ENCODE assay signal across 15 cellular contexts in the genomic region with DNA sequence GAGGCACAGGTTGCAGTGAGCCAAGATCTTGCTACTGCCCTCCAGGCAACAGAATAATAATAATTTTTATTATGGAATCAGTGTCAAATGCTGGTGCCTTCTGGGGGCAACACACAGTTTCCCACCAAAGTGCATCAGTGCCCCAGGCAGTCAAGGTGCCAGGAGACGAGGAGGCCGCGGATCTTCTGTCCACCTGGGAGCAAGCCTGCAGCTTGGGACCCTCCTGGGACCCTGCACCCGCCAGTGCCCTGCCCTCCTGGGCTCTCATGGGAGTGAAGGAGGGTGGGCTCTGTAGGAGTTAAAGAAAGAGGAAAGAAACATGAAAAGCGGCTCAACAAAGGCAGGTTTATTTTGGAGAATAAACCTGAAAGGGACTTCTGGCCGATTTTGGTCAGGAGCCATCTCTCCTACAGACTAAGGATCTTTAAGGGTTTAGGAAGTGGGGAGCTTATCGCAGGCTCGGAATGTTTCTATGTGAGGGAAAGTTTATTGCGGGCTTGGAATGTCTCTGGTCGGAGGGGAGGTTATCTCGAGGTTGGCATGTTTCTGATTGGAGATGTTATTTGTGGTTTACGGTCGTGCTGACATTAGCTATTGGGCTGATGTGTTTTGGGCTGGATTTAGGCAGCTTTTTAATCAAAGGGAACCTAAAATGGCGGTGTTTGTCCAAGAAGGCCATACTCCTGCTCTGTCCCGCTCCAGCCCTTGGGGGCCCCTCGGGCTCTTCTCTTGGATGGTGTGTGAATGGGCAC. TPM values are rescaled to one million over a fixed set of nuclear protein-coding genes. Genes with fewer than 3 reads are reported as not detected.
A peak's percentile ranks its signal among the peaks of the same experiment; 100 is the strongest.
DNase-seq lines count a peak whose midpoint lies in the region; ATAC-seq, FAIRE-seq and TF ChIP-seq lines count a peak whose summit lies in the region.
"Had no signal": no experiment of that assay in that cellular context is flagged by ENCODE, and none has a peak within 500 bp of the region (broad histone marks: within the 10 kb centered on the region; RNA-seq: fewer than 3 reads in every experiment).

No MANE protein-coding gene starts in this region.

- no peaks in the 10 kb centered on the region for H3K79me2 ChIP-seq in H1 (ENCODE audit: control insufficient read depth in 1 of 2, insufficient read depth in 2 of 2, low read length in 2 of 2)

- H3K4ac ChIP-seq in H1 (replicated peaks; ENCODE audit: insufficient read length, low read depth, low read length): no peak overlapping the region

- H4K91ac ChIP-seq in H1 (replicated peaks; ENCODE audit: insufficient read length, low read length): no peak overlapping the region

- H3K23me2 ChIP-seq in H1 (ENCODE audit: low read depth, low read length): no peaks in the 10 kb centered on the region

- TF ChIP-seq CTCF in heart left ventricle (IDR thresholded peaks at IDR 0.05) (no peak), H1 (IDR thresholded peaks at IDR 0.05; ENCODE audit: control extremely low read depth in 1 of 3, insufficient read depth in 1 of 3, low read depth in 1 of 3, low read length in 3 of 3) (no peak), upper lobe of left lung (IDR thresholded peaks at IDR 0.05) (no peak)

- no peak overlapping the region for H3K18ac ChIP-seq in H1 (ENCODE audit: extremely low read depth, low read length)

- H4K20me1 ChIP-seq in H1 (replicated peaks in 1 of 2; ENCODE audit: control insufficient read depth in 1 of 2, insufficient read depth in 2 of 2, low read length in 2 of 2): peaks cover 0 to 1% of the 10 kb centered on the region in 2 experiments

- H2BK15ac ChIP-seq in H1 (ENCODE audit: low read length): no peak overlapping the region

- H3K27ac ChIP-seq in heart left ventricle (peak overlapping the region in 9 of 12 donors; percentile 2 to 71 (median 64)), H1 (ENCODE audit: low read depth, low read length) (no peak overlapping the region), upper lobe of left lung (peak overlapping the region in 3 of 4 donors; percentile 2 to 49 (median 30))
- H3K27ac ChIP-seq: foreskin keratinocyte, prostate gland, suprapubic skin had no signal

- no peaks in the 10 kb centered on the region for H3K9me3 ChIP-seq in heart left ventricle
- no peaks in the 10 kb centered on the region for H3K9me3 ChIP-seq in H1 (ENCODE audit: insufficient read depth in 2 of 2, low read depth in 1 of 2, low read length in 1 of 2)
- H3K9me3 ChIP-seq in mucosa of stomach (ENCODE audit: control insufficient read depth, low read length): no peaks in the 10 kb centered on the region
- H3K9me3 ChIP-seq in upper lobe of left lung: no peaks in the 10 kb centered on the region
- H3K9me3 ChIP-seq: prostate gland, suprapubic skin had no signal

- POLR2A ChIA-PET in H1 (lab: Charles Lee; ENCODE audit: partially characterized antibody): no interaction called here

- no peak for TF ChIP-seq POLR2A in heart left ventricle (IDR thresholded peaks at IDR 0.05)
- no peak for TF ChIP-seq POLR2A in H1 (IDR thresholded peaks at IDR 0.05; ENCODE audit: control extremely low read depth in 1 of 2, low read depth in 2 of 2, low read length in 2 of 2)
- no peak for TF ChIP-seq POLR2A in upper lobe of left lung (IDR thresholded peaks at IDR 0.05)

- H3K23ac ChIP-seq in H1 (ENCODE audit: insufficient read length): no peak overlapping the region

- FAIRE-seq in H1 (lab: Jason Lieb, UNC) (no peak), HTR-8/SVneo (lab: Jason Lieb, UNC) (no peak)

- peak overlapping the region in 2 of 12 donors; percentile 8 to 16 for H3K4me3 ChIP-seq in heart left ventricle
- peak overlapping the region in 1 of 4 experiments; percentile 17; a peak in 1 of 8 replicates for H3K4me3 ChIP-seq in H1 (ENCODE audit: extremely low read depth in 1 of 4, insufficient read depth in 2 of 4, low read depth in 3 of 4, low read length in 4 of 4)
- H3K4me3 ChIP-seq in mucosa of stomach (ENCODE audit: low read length): no peak overlapping the region
- peak overlapping the region in 1 of 4 donors; percentile 6 for H3K4me3 ChIP-seq in upper lobe of left lung
- H3K4me3 ChIP-seq: prostate gland, suprapubic skin had no signal

- H3K27me3 ChIP-seq in heart left ventricle: peaks cover 0 to 19% (median 11%) of the 10 kb centered on the region in 9 donors
- peaks cover 0 to 2% (median 0%) of the 10 kb centered on the region in 4 experiments; a peak in 1 of 7 replicates for H3K27me3 ChIP-seq in H1 (replicated peaks in 1 of 4; ENCODE audit: control insufficient read depth in 3 of 4, extremely low read depth in 1 of 4, insufficient read depth in 3 of 4, low read length in 3 of 4)
- peaks cover 8% of the 10 kb centered on the region for H3K27me3 ChIP-seq in mucosa of stomach (ENCODE audit: control insufficient read depth, insufficient read depth, low read length)
- peaks cover 0 to 9% (median 4%) of the 10 kb centered on the region in 4 donors for H3K27me3 ChIP-seq in upper lobe of left lung

- DNase-seq in heart left ventricle: no peak
- no peak for DNase-seq in Right ventricle myocardium superior
- no peak for DNase-seq in H1 (ENCODE audit: low read depth in 1 of 2, low spot score in 2 of 2)
- DNase-seq in upper lobe of left lung: peak in 1 of 2 donors; percentile 54
- DNase-seq in HTR-8/SVneo (ENCODE audit: insufficient read length, low spot score): no peak
- DNase-seq in effector CD8-positive, alpha-beta T cell (lab: John Stamatoyannopoulos, UW): no peak
- DNase-seq in NCI-H345 (lab: John Stamatoyannopoulos, UW): no peak
- DNase-seq: foreskin keratinocyte; NCI-H2081 treated with DMSO at 0.1 percent for 48 hours; NCI-H82; stimulated activated CD4-positive, alpha-beta T cell treated with anti-CD3 and anti-CD28 coated beads, Interleukin-15, amount 100 ng/mL, for 24 hours had no signal

- no peaks in the 10 kb centered on the region for H3K79me1 ChIP-seq in H1 (ENCODE audit: low read depth, low read length)

- intact Hi-C loops in heart left ventricle (cut with DNase I): loop anchor here in 3 of 10 donors (5.0 kb wide), 3 partner anchors 478 to 553 kb away; no protein-coding TSS in a partner anchor
- intact Hi-C loops in Right ventricle myocardium superior (cut with DNase I): no loop called here

- CTCF ChIA-PET in H1 (lab: Charles Lee; ENCODE audit: partially characterized antibody): interaction anchor here (0.6 to 1.6 kb wide), 10 partner anchors 8 to 513 kb away, joined by 3 to 9 read pairs (median 3); no protein-coding TSS in a partner anchor

- WGBS in heart left ventricle, 4 donors: 35 to 48% (median 40%) methylated on average over 14 to 16 of the region's 16 CpGs
- WGBS in H1 (ENCODE audit: extremely low coverage in 1 of 2, insufficient coverage in 1 of 2, insufficient read length in 1 of 2, insufficient replicate concordance in 2 of 2, low coverage in 1 of 2, low lambda C conversion rate in 2 of 2, missing lambda C conversion rate in 1 of 2), 2 experiments: 98% methylated on average over 16 of the region's 16 CpGs; no CpG with 5 or more reads in 1 of the 2 experiments
- WGBS in upper lobe of left lung, 2 donors: 63 to 73% methylated on average over 14 to 16 of the region's 16 CpGs

- peak overlapping the region; percentile 41; the same call in 1 of the 2 replicates for H2AFZ ChIP-seq in H1 (ENCODE audit: low read length)

- no peak overlapping the region for H4K8ac ChIP-seq in H1 (ENCODE audit: extremely low read depth, insufficient read depth, low read length)

- H2BK120ac ChIP-seq in H1 (replicated peaks; ENCODE audit: low read depth, low read length): no peak overlapping the region

- no peak overlapping the region for H2BK12ac ChIP-seq in H1 (ENCODE audit: low read depth, low read length)

- no peak overlapping the region for H3K56ac ChIP-seq in H1 (replicated peaks; ENCODE audit: insufficient read length, low read depth, low read length)

- no peak overlapping the region for H3K9ac ChIP-seq in H1 (replicated peaks in 1 of 4; ENCODE audit: extremely low read depth in 1 of 4, low read depth in 3 of 4, low read length in 3 of 4)
- H3K9ac ChIP-seq in mucosa of stomach (ENCODE audit: low read length): peak overlapping the region; percentile 40

- H2BK20ac ChIP-seq in H1 (ENCODE audit: low read length): no peak overlapping the region

- H3K4me2 ChIP-seq in H1 (ENCODE audit: insufficient read depth in 1 of 2, low read depth in 2 of 2, low read length in 2 of 2): peak overlapping the region; percentile 19 to 41; a peak in 2 of 4 replicates

- ATAC-seq in heart left ventricle: no peak
- no peak for ATAC-seq in Right ventricle myocardium superior (ENCODE audit: poor library complexity)
- peak in 1 of 2 donors; percentile 1 for ATAC-seq in upper lobe of left lung (ENCODE audit: low FRiP score in 2 of 2)
- ATAC-seq: foreskin keratinocyte had no signal

- H4K5ac ChIP-seq in H1 (ENCODE audit: insufficient read length, low read depth, low read length): no peak overlapping the region

- H2AK5ac ChIP-seq in H1 (ENCODE audit: low read depth, low read length): no peak overlapping the region

- H3K4me1 ChIP-seq in heart left ventricle (peaks cover 0 to 48% (median 10%) of the 10 kb centered on the region in 12 donors), H1 (replicated peaks in 1 of 4; ENCODE audit: control insufficient read depth in 3 of 4, insufficient read depth in 4 of 4, low read length in 3 of 4) (peaks cover 0 to 3% (median 0%) of the 10 kb centered on the region in 4 experiments; a peak in 2 of 7 replicates), mucosa of stomach (ENCODE audit: control insufficient read depth, insufficient read depth, low read length) (peaks cover 80% of the 10 kb centered on the region), upper lobe of left lung (peaks cover 0 to 18% (median 11%) of the 10 kb centered on the region in 4 donors)
- H3K4me1 ChIP-seq: foreskin keratinocyte had no signal

- no peaks in the 10 kb centered on the region for H3K36me3 ChIP-seq in heart left ventricle
- H3K36me3 ChIP-seq in H1 (ENCODE audit: control insufficient read depth in 2 of 4, insufficient read depth in 4 of 4, low read length in 3 of 4): no peaks in the 10 kb centered on the region
- no peaks in the 10 kb centered on the region for H3K36me3 ChIP-seq in mucosa of stomach (ENCODE audit: control insufficient read depth, insufficient read depth, low read length)
- H3K36me3 ChIP-seq in upper lobe of left lung: no peaks in the 10 kb centered on the region
- H3K36me3 ChIP-seq: prostate gland, suprapubic skin had no signal

- no peak overlapping the region for H3K14ac ChIP-seq in H1 (ENCODE audit: insufficient read length)

- no peak for TF ChIP-seq EP300 in H1 (IDR thresholded peaks at IDR 0.05; ENCODE audit: borderline replicate concordance in 1 of 2, low read depth in 2 of 2, low read length in 2 of 2)
- no peak for TF ChIP-seq EP300 in upper lobe of left lung (IDR thresholded peaks at IDR 0.05)

- H2BK5ac ChIP-seq in H1 (ENCODE audit: low read depth, low read length): no peak overlapping the region

- TF ChIP-seq RAD21 in H1 (IDR thresholded peaks at IDR 0.05 in 1 of 2, conservative IDR thresholded peaks at IDR 0.05 in 1 of 2; ENCODE audit: low read depth in 2 of 2, low read length in 2 of 2): no peak

RNA-seq across cellular contexts. Expression of a gene that starts 1.1 kb away (rescaled TPM):
- total RNA-seq in heart left ventricle (10 to 100 TPM in 7 of 9 donors, 1 to 10 TPM in 2; 6.0 to 54.6 (median 16.3) TPM), Right ventricle myocardium superior (44.1 TPM), upper lobe of left lung (10 to 100 TPM in 3 of 6 donors, 1 to 10 TPM in 2, not detected in 1; 5.2 to 14.7 (median 12.5) TPM)
- polyA plus RNA-seq in heart left ventricle (10 to 100 TPM in 1 of 2 donors, 1 to 10 TPM in 1; 3.2 to 16.3 TPM), H1 (2011; rRNA removed) (0.59 and 0.89 TPM in 2 replicates)
- total RNA-seq in H1 (2021; fragmentation: NEBNext Ultra II Directional; extraction: Animal tissue kit (Norgen Biotek cat#: 25700)): 0.34 and 0.46 TPM in 2 replicates
- 0.79 TPM for polyA plus RNA-seq in H1 (2011; cell fraction: cytosol; rRNA removed)
- 6.4 TPM for polyA plus RNA-seq in H1 (2011; cell fraction: nucleus; rRNA removed)
- polyA plus RNA-seq in H1 (2012, experiment 1 of 2): 0.22 to 1.6 TPM (median 1.0 TPM) in 4 replicates
- 0.21 TPM for polyA plus RNA-seq in H1 (2012, experiment 2 of 2)
- 0.36 TPM for polyA plus RNA-seq in H1 (2013, experiment 1 of 2)
- 0.06 TPM for polyA plus RNA-seq in H1 (2013, experiment 2 of 2)
- polyA minus RNA-seq in H1 (2011; rRNA and poly(A)+ RNA removed): 0.32 and 1.2 TPM in 2 replicates
- polyA minus RNA-seq in H1 (2011; cell fraction: cytosol; rRNA and poly(A)+ RNA removed): 1.3 TPM
- 2.8 TPM for polyA minus RNA-seq in H1 (2011; cell fraction: nucleus; rRNA and poly(A)+ RNA removed)
- total RNA-seq: M059J had no signal

RNA-seq across cellular contexts. Expression of a gene that starts 54.0 kb away (rescaled TPM):
- total RNA-seq in heart left ventricle (10 to 100 TPM in 2 of 9 donors, 1 to 10 TPM in 7; 4.9 to 12.6 (median 7.8) TPM), Right ventricle myocardium superior (6.3 TPM), upper lobe of left lung (1 to 10 TPM; 1.8 to 7.3 (median 3.5) TPM)
- polyA plus RNA-seq in heart left ventricle (1 to 10 TPM; 5.0 to 8.0 TPM), H1 (2011; rRNA removed) (11.5 and 25.9 TPM in 2 replicates)
- 41.6 and 42.3 TPM in 2 replicates for total RNA-seq in H1 (2021; fragmentation: NEBNext Ultra II Directional; extraction: Animal tissue kit (Norgen Biotek cat#: 25700))
- 18.3 TPM for polyA plus RNA-seq in H1 (2011; cell fraction: cytosol; rRNA removed)
- 49.7 TPM for polyA plus RNA-seq in H1 (2011; cell fraction: nucleus; rRNA removed)
- polyA plus RNA-seq in H1 (2012, experiment 1 of 2): 14.7 to 22.6 TPM (median 20.0 TPM) in 4 replicates
- polyA plus RNA-seq in H1 (2012, experiment 2 of 2): 16.2 TPM
- polyA plus RNA-seq in H1 (2013, experiment 1 of 2): 13.6 TPM
- polyA plus RNA-seq in H1 (2013, experiment 2 of 2): 12.8 TPM
- 2.8 and 6.1 TPM in 2 replicates for polyA minus RNA-seq in H1 (2011; rRNA and poly(A)+ RNA removed)
- polyA minus RNA-seq in H1 (2011; cell fraction: cytosol; rRNA and poly(A)+ RNA removed): 24.9 TPM
- 24.4 TPM for polyA minus RNA-seq in H1 (2011; cell fraction: nucleus; rRNA and poly(A)+ RNA removed)
- total RNA-seq: M059J had no signal
